ENCODE assay signal across 23 cellular contexts in genomic region chr17:58119491-58119890, GRCh38. TPM values are rescaled to one million over a fixed set of nuclear protein-coding genes. Genes with fewer than 3 reads are reported as not detected.
"Had no signal": no experiment of that assay in that cellular context is flagged by ENCODE, and none has a peak within 500 bp of the region (broad histone marks: within the 10 kb centered on the region; RNA-seq: fewer than 3 reads in every experiment).

No MANE protein-coding gene starts in this region.

- H3K9me3 ChIP-seq: stomach, suprapubic skin, testis, thoracic aorta, thyroid gland, tibial artery, tibial nerve, transverse colon, upper lobe of left lung, upper lobe of right lung, uterus, vagina had no signal

- H3K27ac Mint-ChIP-seq: stimulated activated effector memory CD8-positive, alpha-beta T cell treated with anti-CD3 and anti-CD28 coated beads, Interleukin-12 subunit alpha, Interleukin-12 subunit beta, amount 100 ng/mL, for 72 hours; stimulated activated memory B cell treated with anti-CD40 and anti-IgM and Interleukin-4, amounts not matched to agents 10 μg/mL and 1 μg/mL and 100 μg/mL, for 72 hours; stimulated activated naive B cell treated with anti-CD40 and anti-IgM and Interleukin-4, amounts not matched to agents 10 μg/mL and 1 μg/mL and 100 μg/mL, for 72 hours; stimulated activated naive CD8-positive, alpha-beta T cell treated with anti-CD3 and anti-CD28 coated beads, Interleukin-15, Interleukin-2, amounts not matched to agents 100 ng/mL and 50 ng/mL, for 24 hours; type B pancreatic cell had no signal

- H3K4me3 ChIP-seq: stomach, suprapubic skin, testis, thoracic aorta, thyroid gland, tibial artery, tibial nerve, transverse colon, upper lobe of left lung, upper lobe of right lung, uterus, vagina had no signal

- ATAC-seq: stimulated activated effector memory CD8-positive, alpha-beta T cell treated with anti-CD3 and anti-CD28 coated beads, Interleukin-12 subunit alpha, Interleukin-12 subunit beta, amount 100 ng/mL, for 72 hours; stimulated activated memory B cell treated with anti-CD40 and anti-IgM and Interleukin-4, amounts not matched to agents 10 μg/mL and 1 μg/mL and 100 μg/mL, for 72 hours; stimulated activated naive B cell treated with anti-CD40 and anti-IgM and Interleukin-4, amounts not matched to agents 10 μg/mL and 1 μg/mL and 100 μg/mL, for 72 hours; stimulated activated naive CD8-positive, alpha-beta T cell treated with anti-CD3 and anti-CD28 coated beads, Interleukin-15, amount 100 ng/mL, for 72 hours; stimulated activated naive CD8-positive, alpha-beta T cell treated with anti-CD3 and anti-CD28 coated beads, Interleukin-15, Interleukin-2, amounts not matched to agents 100 U/mL and 50 U/mL, for 24 hours had no signal

- H3K4me1 Mint-ChIP-seq: stimulated activated memory B cell treated with anti-CD40 and anti-IgM and Interleukin-4, amounts not matched to agents 10 μg/mL and 1 μg/mL and 100 μg/mL, for 72 hours; stimulated activated naive B cell treated with anti-CD40 and anti-IgM and Interleukin-4, amounts not matched to agents 10 μg/mL and 1 μg/mL and 100 μg/mL, for 72 hours; stimulated activated naive CD8-positive, alpha-beta T cell treated with anti-CD3 and anti-CD28 coated beads, Interleukin-15, amount 100 ng/mL, for 72 hours had no signal

- H3K27ac ChIP-seq: stomach, suprapubic skin, testis, thoracic aorta, thyroid gland, tibial artery, tibial nerve, transverse colon, upper lobe of left lung, upper lobe of right lung, uterus, vagina had no signal

- H3K9me3 Mint-ChIP-seq: stimulated activated effector memory CD8-positive, alpha-beta T cell treated with anti-CD3 and anti-CD28 coated beads, Interleukin-12 subunit alpha, Interleukin-12 subunit beta, amount 100 ng/mL, for 72 hours; stimulated activated memory B cell treated with anti-CD40 and anti-IgM and Interleukin-4, amounts not matched to agents 10 μg/mL and 1 μg/mL and 100 μg/mL, for 72 hours; stimulated activated naive B cell treated with anti-CD40 and anti-IgM and Interleukin-4, amounts not matched to agents 10 μg/mL and 1 μg/mL and 100 μg/mL, for 72 hours; stimulated activated naive CD8-positive, alpha-beta T cell treated with anti-CD3 and anti-CD28 coated beads, Interleukin-15, amount 100 ng/mL, for 72 hours; stimulated activated naive CD8-positive, alpha-beta T cell treated with anti-CD3 and anti-CD28 coated beads, Interleukin-15, Interleukin-2, amounts not matched to agents 100 ng/mL and 50 ng/mL, for 24 hours; type B pancreatic cell had no signal

- H3K27me3 Mint-ChIP-seq: stimulated activated naive CD8-positive, alpha-beta T cell treated with anti-CD3 and anti-CD28 coated beads, Interleukin-15, amount 100 ng/mL, for 72 hours had no signal

- H3K36me3 Mint-ChIP-seq: stimulated activated effector memory CD8-positive, alpha-beta T cell treated with anti-CD3 and anti-CD28 coated beads, Interleukin-12 subunit alpha, Interleukin-12 subunit beta, amount 100 ng/mL, for 72 hours; stimulated activated memory B cell treated with anti-CD40 and anti-IgM and Interleukin-4, amounts not matched to agents 10 μg/mL and 1 μg/mL and 100 μg/mL, for 72 hours; stimulated activated naive B cell treated with anti-CD40 and anti-IgM and Interleukin-4, amounts not matched to agents 10 μg/mL and 1 μg/mL and 100 μg/mL, for 72 hours; type B pancreatic cell had no signal

- H3K4me1 ChIP-seq: stomach, suprapubic skin, testis, thyroid gland, tibial artery, tibial nerve, transverse colon, upper lobe of left lung, upper lobe of right lung, uterus, vagina had no signal

- H3K36me3 ChIP-seq: stomach, suprapubic skin, thoracic aorta, thyroid gland, tibial artery, tibial nerve, transverse colon, upper lobe of left lung, upper lobe of right lung, uterus, vagina had no signal

- H3K4me3 Mint-ChIP-seq: stimulated activated effector memory CD8-positive, alpha-beta T cell treated with anti-CD3 and anti-CD28 coated beads, Interleukin-12 subunit alpha, Interleukin-12 subunit beta, amount 100 ng/mL, for 72 hours; stimulated activated memory B cell treated with anti-CD40 and anti-IgM and Interleukin-4, amounts not matched to agents 10 μg/mL and 1 μg/mL and 100 μg/mL, for 72 hours; stimulated activated naive B cell treated with anti-CD40 and anti-IgM and Interleukin-4, amounts not matched to agents 10 μg/mL and 1 μg/mL and 100 μg/mL, for 72 hours; stimulated activated naive CD8-positive, alpha-beta T cell treated with anti-CD3 and anti-CD28 coated beads, Interleukin-15, amount 100 ng/mL, for 72 hours; stimulated activated naive CD8-positive, alpha-beta T cell treated with anti-CD3 and anti-CD28 coated beads, Interleukin-15, Interleukin-2, amounts not matched to agents 100 ng/mL and 50 ng/mL, for 24 hours; type B pancreatic cell had no signal

- H3K27me3 ChIP-seq: testis, thyroid gland, tibial nerve, upper lobe of left lung, vagina had no signal

- DNase-seq: stimulated activated naive B cell treated with anti-CD40 and anti-IgM and Interleukin-4, amounts not matched to agents 10 μg/mL and 1 μg/mL and 100 μg/mL, for 72 hours; upper lobe of left lung; upper lobe of right lung; uterus had no signal

RNA-seq across cellular contexts. Expression of gene OR4D1, which starts 28.7 kb away (rescaled TPM):
- total RNA-seq: stomach, subcutaneous adipose tissue, suprapubic skin, thoracic aorta, thyroid gland, tibial nerve, transverse colon, upper lobe of left lung, upper lobe of right lung, ureter, urinary bladder, uterus, vagina had no signal
- polyA plus RNA-seq: urinary bladder had no signal

RNA-seq across cellular contexts. Expression of gene OR4D2, which starts 47.3 kb away (rescaled TPM):
- total RNA-seq: stomach, subcutaneous adipose tissue, suprapubic skin, temporal lobe, testis, thoracic aorta, thyroid gland, tibial nerve, transverse colon, upper lobe of left lung, upper lobe of right lung, ureter, urinary bladder, uterus, vagina had no signal
- polyA plus RNA-seq: stomach, urinary bladder had no signal
